13 cellular contexts compared by ENCODE assay signal in genomic region chr16:66363196-66363777, GRCh38. TPM values are rescaled to one million over a fixed set of nuclear protein-coding genes. Genes with fewer than 3 reads are reported as not detected.
"Had no signal": no experiment of that assay in that cellular context is flagged by ENCODE, and none has a peak within 500 bp of the region (broad histone marks: within the 10 kb centered on the region; RNA-seq: fewer than 3 reads in every experiment).

No MANE protein-coding gene starts in this region.

- H3K27me3 ChIP-seq: cardiac muscle cell had no signal

- H3K27ac ChIP-seq: cardiac muscle cell, epithelial cell of prostate, VCaP had no signal

- H3K4me2 ChIP-seq: smooth muscle cell had no signal

- ATAC-seq: activated CD4-positive, alpha-beta T cell treated with anti-CD3 and anti-CD28 coated beads for 36 hours; activated CD8-positive, alpha-beta T cell treated with anti-CD3 and anti-CD28 coated beads for 36 hours; natural killer cell treated with Interleukin-12 subunit alpha and Interleukin-12 subunit beta and Interleukin-15 and Interleukin-18, amount 100 ng/mL, for 72 hours; stimulated activated effector memory CD8-positive, alpha-beta T cell treated with anti-CD3 and anti-CD28 coated beads, Interleukin-12 subunit alpha, Interleukin-12 subunit beta, amount 100 ng/mL, for 72 hours had no signal

- DNase-seq: activated CD4-positive, alpha-beta T cell treated with anti-CD3 and anti-CD28 coated beads for 36 hours; activated CD8-positive, alpha-beta memory T cell treated with anti-CD3 and anti-CD28 coated beads, Interleukin-2, amount 50 U/mL, for 4 hours; activated CD8-positive, alpha-beta T cell treated with anti-CD3 and anti-CD28 coated beads for 36 hours; effector CD8-positive, alpha-beta T cell; mesenchymal stem cell; T1000 had no signal

- H3K36me3 ChIP-seq: cardiac muscle cell had no signal

- H3K4me3 ChIP-seq: cardiac muscle cell, smooth muscle cell had no signal

- FAIRE-seq: colon had no signal

RNA-seq across cellular contexts. Expression of gene CDH5, which starts 3.2 kb away (rescaled TPM):
- total RNA-seq: activated CD4-positive, alpha-beta T cell treated with anti-CD3 and anti-CD28 coated beads for 36 hours; activated CD8-positive, alpha-beta T cell treated with anti-CD3 and anti-CD28 coated beads for 36 hours; natural killer cell treated with Interleukin-12 subunit alpha and Interleukin-12 subunit beta and Interleukin-15 and Interleukin-18, amount 100 ng/mL, for 72 hours; smooth muscle cell had no signal
- polyA plus RNA-seq: smooth muscle cell had no signal
